Comparison of ENCODE assay signal across 14 cellular contexts in genomic region chr9:90665072-90665471, GRCh38. TPM values are rescaled to one million over a fixed set of nuclear protein-coding genes. Genes with fewer than 3 reads are reported as not detected.
"Had no signal": no experiment of that assay in that cellular context is flagged by ENCODE, and none has a peak within 500 bp of the region (broad histone marks: within the 10 kb centered on the region; RNA-seq: fewer than 3 reads in every experiment).

No MANE protein-coding gene starts in this region.

- H3K27ac Mint-ChIP-seq: activated CD4-positive, alpha-beta T cell treated with anti-CD3 and anti-CD28 coated beads, Interleukin-2, amount 10 ng/mL, durations not matched to agents 7 days and 5 days; activated naive CD4-positive, alpha-beta T cell treated with anti-CD3 and anti-CD28 coated beads for 36 hours; activated T-helper 17 cell treated with anti-CD3 and anti-CD28 coated beads, Interleukin-2, amount 50 U/mL, for 72 hours; stimulated activated naive CD8-positive, alpha-beta T cell treated with anti-CD3 and anti-CD28 coated beads, Interleukin-15, amount 100 ng/mL, for 72 hours had no signal

- H3K4me3 ChIP-seq: heart right ventricle, pancreas, thoracic aorta had no signal

- H3K9me3 ChIP-seq: pancreas, thoracic aorta had no signal

- ATAC-seq: activated T-helper 17 cell treated with anti-CD3 and anti-CD28 coated beads, Interleukin-2, amount 50 U/mL, for 72 hours; heart right ventricle; left ventricle myocardium superior; pancreas; stimulated activated naive CD8-positive, alpha-beta T cell treated with anti-CD3 and anti-CD28 coated beads, Interleukin-15, amount 100 ng/mL, for 72 hours had no signal

- H3K9me3 Mint-ChIP-seq: activated CD4-positive, alpha-beta T cell treated with anti-CD3 and anti-CD28 coated beads, Interleukin-2, amount 10 ng/mL, durations not matched to agents 7 days and 5 days; activated naive CD4-positive, alpha-beta T cell treated with anti-CD3 and anti-CD28 coated beads for 36 hours had no signal

- H3K4me3 Mint-ChIP-seq: activated CD4-positive, alpha-beta T cell treated with anti-CD3 and anti-CD28 coated beads, Interleukin-2, amount 10 ng/mL, durations not matched to agents 7 days and 5 days; activated naive CD4-positive, alpha-beta T cell treated with anti-CD3 and anti-CD28 coated beads for 36 hours; activated T-helper 17 cell treated with anti-CD3 and anti-CD28 coated beads, Interleukin-2, amount 50 U/mL, for 72 hours; stimulated activated naive CD8-positive, alpha-beta T cell treated with anti-CD3 and anti-CD28 coated beads, Interleukin-15, amount 100 ng/mL, for 72 hours had no signal

- H3K27ac ChIP-seq: heart right ventricle, pancreas, thoracic aorta had no signal

- H3K4me1 ChIP-seq: heart right ventricle, pancreas had no signal

- H3K4me1 Mint-ChIP-seq: activated CD4-positive, alpha-beta T cell treated with anti-CD3 and anti-CD28 coated beads, Interleukin-2, amount 10 ng/mL, durations not matched to agents 7 days and 5 days; activated T-helper 17 cell treated with anti-CD3 and anti-CD28 coated beads, Interleukin-2, amount 50 U/mL, for 72 hours; stimulated activated naive CD8-positive, alpha-beta T cell treated with anti-CD3 and anti-CD28 coated beads, Interleukin-15, amount 100 ng/mL, for 72 hours had no signal

- DNase-seq: activated CD4-positive, alpha-beta T cell treated with anti-CD3 and anti-CD28 coated beads, Interleukin-2, amount 10 ng/mL, durations not matched to agents 7 days and 5 days; activated naive CD4-positive, alpha-beta T cell treated with anti-CD3 and anti-CD28 coated beads for 36 hours; activated T-cell treated with anti-CD3 and anti-CD28 coated beads for 4 hours; foreskin melanocyte; heart right ventricle; left ventricle myocardium superior; pancreas; stimulated activated CD4-positive, alpha-beta T cell treated with anti-CD3 and anti-CD28 coated beads, Interleukin-4, amount 100 ng/mL, for 24 hours; stimulated activated naive CD8-positive, alpha-beta T cell treated with anti-CD3 and anti-CD28 coated beads, Interleukin-15, amount 100 ng/mL, for 72 hours had no signal

- H3K36me3 ChIP-seq: heart right ventricle, pancreas, thoracic aorta had no signal

- H3K27me3 ChIP-seq: pancreas had no signal

RNA-seq across cellular contexts. Expression of gene DIRAS2, which starts 22.4 kb away (rescaled TPM):
- total RNA-seq: activated CD4-positive, alpha-beta T cell treated with anti-CD3 and anti-CD28 coated beads, Interleukin-2, amount 10 ng/mL, durations not matched to agents 7 days and 5 days; activated CD8-positive, alpha-beta memory T cell treated with anti-CD3 and anti-CD28 coated beads for 36 hours; activated naive CD4-positive, alpha-beta T cell treated with anti-CD3 and anti-CD28 coated beads for 36 hours; activated T-helper 17 cell treated with anti-CD3 and anti-CD28 coated beads, Interleukin-2, amount 50 U/mL, for 72 hours; endothelial cell of umbilical vein; left ventricle myocardium superior; mesenteric fat pad; thoracic aorta had no signal
- polyA plus RNA-seq: endothelial cell of umbilical vein, heart right ventricle had no signal
